Comparison of ENCODE assay signal across 12 cellular contexts in the genomic region with DNA sequence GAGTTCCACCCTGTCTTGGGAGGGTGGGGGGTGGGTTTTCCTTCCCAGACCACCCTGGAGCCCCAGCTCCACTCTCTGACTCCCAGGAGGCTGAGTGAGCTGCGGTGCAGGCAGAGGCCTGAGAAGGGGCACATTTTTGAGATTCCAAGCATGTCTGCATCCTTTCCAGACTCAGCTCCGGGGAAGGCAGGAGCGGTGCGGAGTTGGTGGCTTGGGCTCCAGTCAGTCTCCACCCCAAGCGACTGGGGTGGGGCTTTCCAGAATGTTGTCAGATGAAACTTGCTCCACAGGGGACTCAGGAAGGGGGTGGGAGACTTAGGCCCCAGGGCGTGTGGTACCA. TPM values are rescaled to one million over a fixed set of nuclear protein-coding genes. Genes with fewer than 3 reads are reported as not detected.
DNase-seq lines count a peak whose midpoint lies in the region; ATAC-seq, FAIRE-seq and TF ChIP-seq lines count a peak whose summit lies in the region.
"Had no signal": no experiment of that assay in that cellular context is flagged by ENCODE, and none has a peak within 500 bp of the region (broad histone marks: within the 10 kb centered on the region; RNA-seq: fewer than 3 reads in every experiment).

No MANE protein-coding gene starts in this region.

- DNase-seq in SJCRH30 (peak; percentile 58 to 81), foreskin keratinocyte (peak in 1 of 2 donors; percentile 40), progenitor cell of endocrine pancreas (ENCODE audit: low spot score, unreplicated experiment) (no peak), colonic mucosa (no peak), hippocampal formation (lab: John Stamatoyannopoulos, UW) (no peak)
- DNase-seq: DND-41, erythroblast, T-helper 17 cell had no signal

- H3K4me1 ChIP-seq in SJCRH30, result peaks cover 39% of the 10 kb centered on the region
- no peaks in the 10 kb centered on the region for H3K4me1 ChIP-seq in foreskin keratinocyte
- no peaks in the 10 kb centered on the region for H3K4me1 ChIP-seq in colonic mucosa

- H3K9me3 Mint-ChIP-seq in progenitor cell of endocrine pancreas (ENCODE audit: low read depth), result no peaks in the 10 kb centered on the region

- peaks cover 15% of the 10 kb centered on the region for H3K4me1 Mint-ChIP-seq in progenitor cell of endocrine pancreas (ENCODE audit: low read depth)
- H3K4me1 Mint-ChIP-seq: T-helper 17 cell had no signal

- H3K36me3 Mint-ChIP-seq in progenitor cell of endocrine pancreas (ENCODE audit: insufficient read depth), result no peaks in the 10 kb centered on the region

- TF ChIP-seq CTCF in foreskin keratinocyte (conservative IDR thresholded peaks at IDR 0.05) (no peak), progenitor cell of endocrine pancreas (IDR thresholded peaks at IDR 0.05; ENCODE audit: unreplicated experiment) (no peak), colonic mucosa (IDR thresholded peaks at IDR 0.05) (no peak)

- intact Hi-C loops in colonic mucosa (cut with DNase I), result no loop called here

- H3K27ac Mint-ChIP-seq in progenitor cell of endocrine pancreas, result peak overlapping the region; percentile 70
- H3K27ac Mint-ChIP-seq: T-helper 17 cell had no signal

- peak; percentile 39 for ATAC-seq in foreskin keratinocyte
- no peak for ATAC-seq in HG03139 (IDR thresholded peaks at IDR 0.05; ENCODE audit: unreplicated experiment)
- no peak for ATAC-seq in GM19463 (IDR thresholded peaks at IDR 0.05; ENCODE audit: unreplicated experiment)
- ATAC-seq: T-helper 17 cell had no signal

- H3K27ac ChIP-seq in SJCRH30 (peak overlapping the region; percentile 77), foreskin keratinocyte (no peak overlapping the region), colonic mucosa (no peak overlapping the region)
- H3K27ac ChIP-seq: neutrophil had no signal

- H3K9me3 ChIP-seq in SJCRH30 (replicated peaks), result no peaks in the 10 kb centered on the region
- no peaks in the 10 kb centered on the region for H3K9me3 ChIP-seq in colonic mucosa
- H3K9me3 ChIP-seq: neutrophil had no signal

- no peaks in the 10 kb centered on the region for H3K27me3 ChIP-seq in SJCRH30
- no peaks in the 10 kb centered on the region for H3K27me3 ChIP-seq in foreskin keratinocyte
- H3K27me3 ChIP-seq in colonic mucosa, result no peaks in the 10 kb centered on the region
- H3K27me3 ChIP-seq: neutrophil had no signal

- peak; percentile 72 for FAIRE-seq in G401.6 (lab: Jason Lieb, UNC)

- H3K9ac ChIP-seq in colonic mucosa (ENCODE audit: low read depth in 2 of 2, low read length in 2 of 2), result no peak overlapping the region

- no peaks in the 10 kb centered on the region for H3K36me3 ChIP-seq in SJCRH30
- H3K36me3 ChIP-seq in colonic mucosa, result no peaks in the 10 kb centered on the region
- H3K36me3 ChIP-seq: neutrophil had no signal

- H3K27me3 Mint-ChIP-seq in progenitor cell of endocrine pancreas, result peaks cover 20% of the 10 kb centered on the region

- no peak overlapping the region for H3K4me3 ChIP-seq in SJCRH30
- no peak overlapping the region for H3K4me3 ChIP-seq in colonic mucosa

- H3K4me3 Mint-ChIP-seq in progenitor cell of endocrine pancreas (ENCODE audit: low read depth), result no peak overlapping the region
- H3K4me3 Mint-ChIP-seq: T-helper 17 cell had no signal

RNA-seq across cellular contexts. Expression of gene HS6ST1, which starts 44.2 kb away (rescaled TPM):
- total RNA-seq in SJCRH30 (2014; rRNA removed; shearing (Covaris generic)), result 18.8 and 20.0 TPM in 2 replicates
- 26.6 and 31.3 TPM in 2 replicates for total RNA-seq in foreskin keratinocyte
- 15.8 and 17.9 TPM in 2 replicates for polyA plus RNA-seq in foreskin keratinocyte
- 74.5 and 81.2 TPM in 2 replicates for total RNA-seq in progenitor cell of endocrine pancreas
- 10 to 100 TPM; 19.3 to 22.9 TPM for total RNA-seq in colonic mucosa

Comparison
In these comparisons a context has a peak if more than half of its experiments do, and no peak if none do; other contexts are left out.
1. DNase-seq: peak in SJCRH30 (2 of 2); none in progenitor cell of endocrine pancreas (single experiment), colonic mucosa (single experiment) and hippocampal formation (0 of 2).